Comparison of ENCODE assay signal across 1 cellular context in the genomic region with DNA sequence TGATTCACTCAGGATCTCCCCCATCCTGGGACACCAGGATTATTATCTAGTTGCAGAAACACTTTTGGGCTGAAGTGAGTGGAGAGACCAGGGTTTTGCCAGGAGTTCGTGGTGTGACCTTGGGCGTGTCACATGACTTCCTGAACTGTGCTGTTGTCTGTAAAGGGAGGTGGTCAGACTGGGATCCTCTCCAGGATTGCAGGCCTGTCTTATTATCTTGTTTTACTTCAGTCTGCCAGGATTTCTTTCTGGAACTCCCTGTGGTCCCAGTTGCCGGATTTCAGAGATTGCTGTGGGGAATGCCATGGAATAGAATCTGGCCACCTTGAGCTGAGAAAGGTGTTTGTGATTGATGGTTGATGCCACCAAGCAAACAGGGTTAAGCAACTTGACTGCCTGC.
TF ChIP-seq lines count a peak whose summit lies in the region.

No MANE protein-coding gene starts in this region.

TF ChIP-seq in GM12878, 131 proteins besides CTCF, POLR2A, EP300 and RAD21 (continued from another document):
- TF ChIP-seq, protein P1, sequence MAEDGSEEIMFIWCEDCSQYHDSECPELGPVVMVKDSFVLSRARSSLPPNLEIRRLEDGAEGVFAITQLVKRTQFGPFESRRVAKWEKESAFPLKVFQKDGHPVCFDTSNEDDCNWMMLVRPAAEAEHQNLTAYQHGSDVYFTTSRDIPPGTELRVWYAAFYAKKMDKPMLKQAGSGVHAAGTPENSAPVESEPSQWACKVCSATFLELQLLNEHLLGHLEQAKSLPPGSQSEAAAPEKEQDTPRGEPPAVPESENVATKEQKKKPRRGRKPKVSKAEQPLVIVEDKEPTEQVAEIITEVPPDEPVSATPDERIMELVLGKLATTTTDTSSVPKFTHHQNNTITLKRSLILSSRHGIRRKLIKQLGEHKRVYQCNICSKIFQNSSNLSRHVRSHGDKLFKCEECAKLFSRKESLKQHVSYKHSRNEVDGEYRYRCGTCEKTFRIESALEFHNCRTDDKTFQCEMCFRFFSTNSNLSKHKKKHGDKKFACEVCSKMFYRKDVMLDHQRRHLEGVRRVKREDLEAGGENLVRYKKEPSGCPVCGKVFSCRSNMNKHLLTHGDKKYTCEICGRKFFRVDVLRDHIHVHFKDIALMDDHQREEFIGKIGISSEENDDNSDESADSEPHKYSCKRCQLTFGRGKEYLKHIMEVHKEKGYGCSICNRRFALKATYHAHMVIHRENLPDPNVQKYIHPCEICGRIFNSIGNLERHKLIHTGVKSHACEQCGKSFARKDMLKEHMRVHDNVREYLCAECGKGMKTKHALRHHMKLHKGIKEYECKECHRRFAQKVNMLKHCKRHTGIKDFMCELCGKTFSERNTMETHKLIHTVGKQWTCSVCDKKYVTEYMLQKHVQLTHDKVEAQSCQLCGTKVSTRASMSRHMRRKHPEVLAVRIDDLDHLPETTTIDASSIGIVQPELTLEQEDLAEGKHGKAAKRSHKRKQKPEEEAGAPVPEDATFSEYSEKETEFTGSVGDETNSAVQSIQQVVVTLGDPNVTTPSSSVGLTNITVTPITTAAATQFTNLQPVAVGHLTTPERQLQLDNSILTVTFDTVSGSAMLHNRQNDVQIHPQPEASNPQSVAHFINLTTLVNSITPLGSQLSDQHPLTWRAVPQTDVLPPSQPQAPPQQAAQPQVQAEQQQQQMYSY (CRISPR knock-in tag; IDR thresholded peaks at IDR 0.05) = no peak
